ENCODE assay signal across 8 cellular contexts in the genomic region with DNA sequence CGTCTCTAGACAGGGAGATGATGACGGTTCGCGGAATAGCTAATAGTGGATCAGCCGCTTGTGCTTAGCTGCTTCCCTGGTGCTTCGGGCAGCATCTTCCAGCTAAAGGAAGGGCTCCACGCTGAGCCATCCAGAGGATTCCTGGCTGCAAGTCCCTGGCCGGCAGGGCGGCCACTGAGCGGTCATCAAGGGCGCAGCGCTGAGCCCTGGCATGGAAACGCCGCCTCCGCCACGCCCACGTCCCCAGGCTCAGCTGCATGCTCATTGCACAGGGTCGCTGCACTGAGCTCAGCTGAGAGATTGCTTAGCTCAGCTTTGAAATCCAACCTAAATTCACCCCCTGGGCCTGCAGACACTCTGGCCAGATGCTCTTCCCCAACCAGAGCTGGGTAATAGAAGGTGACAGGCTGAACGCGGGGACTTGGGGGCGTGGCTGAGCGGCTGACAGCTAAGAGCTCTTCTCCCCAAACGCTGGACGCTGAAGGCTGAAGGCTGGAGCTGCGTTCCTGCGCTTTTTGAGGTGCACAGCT.
A peak's percentile ranks its signal among the peaks of the same experiment; 100 is the strongest.
DNase-seq lines count a peak whose midpoint lies in the region; ATAC-seq and TF ChIP-seq lines count a peak whose summit lies in the region.

No MANE protein-coding gene starts in this region.

- CTCF ChIA-PET in activated naive CD4-positive, alpha-beta T cell treated with anti-CD3 and anti-CD28 coated beads for 36 hours (lab: Charles Lee) = no interaction called here

- peak overlapping the region in 1 of 2 donors; percentile 30 for H3K9ac ChIP-seq in colonic mucosa (ENCODE audit: low read depth in 2 of 2, low read length in 2 of 2)

- peaks cover 5% of the 10 kb centered on the region for H3K4me1 Mint-ChIP-seq in activated naive CD4-positive, alpha-beta T cell treated with anti-CD3 and anti-CD28 coated beads for 36 hours (ENCODE audit: low read depth)

- H3K4me3 ChIP-seq in colonic mucosa (peak overlapping the region; percentile 50), spleen (peak overlapping the region; percentile 18 to 65 (median 32))

- TF ChIP-seq POLR2A in spleen (IDR thresholded peaks at IDR 0.05) = no peak

- H3K27me3 ChIP-seq in colonic mucosa (no peaks in the 10 kb centered on the region), spleen (replicated peaks in 1 of 7) (peaks cover 0 to 11% (median 0%) of the 10 kb centered on the region in 7 donors)

- intact Hi-C loops in activated naive CD4-positive, alpha-beta T cell treated with anti-CD3 and anti-CD28 coated beads for 36 hours (cut with micrococcal nuclease) = no loop called here
- intact Hi-C loops in colonic mucosa (cut with DNase I) = no loop called here
- intact Hi-C loops in spleen (cut with DNase I; ENCODE audit: low total_unique reads) = no loop called here

- no peaks in the 10 kb centered on the region for H3K9me3 ChIP-seq in colonic mucosa
- H3K9me3 ChIP-seq in spleen = no peaks in the 10 kb centered on the region

- peaks cover 19% of the 10 kb centered on the region for H3K27me3 Mint-ChIP-seq in activated naive CD4-positive, alpha-beta T cell treated with anti-CD3 and anti-CD28 coated beads for 36 hours (ENCODE audit: low read depth)

- H3K4me3 Mint-ChIP-seq in activated naive CD4-positive, alpha-beta T cell treated with anti-CD3 and anti-CD28 coated beads for 36 hours = peak overlapping the region; percentile 5

- WGBS in spleen, 5 donors = 8 to 16% (median 12%) methylated on average over 15 to 26 of the region's 26 CpGs

- H3K36me3 Mint-ChIP-seq in activated naive CD4-positive, alpha-beta T cell treated with anti-CD3 and anti-CD28 coated beads for 36 hours (ENCODE audit: low read depth) = no peaks in the 10 kb centered on the region

- TF ChIP-seq CTCF in colonic mucosa (IDR thresholded peaks at IDR 0.05) (no peak), spleen (IDR thresholded peaks at IDR 0.05 in 8 of 11, conservative IDR thresholded peaks at IDR 0.05 in 3 of 11) (peak in 3 of 11 experiments; percentile 8 to 30 (median 17))

- H3K36me3 ChIP-seq in colonic mucosa = no peaks in the 10 kb centered on the region
- H3K36me3 ChIP-seq in spleen = no peaks in the 10 kb centered on the region

- peak; percentile 5 for DNase-seq in activated naive CD4-positive, alpha-beta T cell treated with anti-CD3 and anti-CD28 coated beads for 36 hours
- no peak for DNase-seq in activated naive CD4-positive, alpha-beta T cell treated with Interleukin-2 at 50 U/mL for 16 hours
- DNase-seq in NCI-H524 (lab: John Stamatoyannopoulos, UW) (peak; percentile 75 to 90), colonic mucosa (peak; percentile 50), kidney tubule cell (ENCODE audit: low spot score) (peak; percentile 55), spleen (peak; percentile 85)
- DNase-seq in activated CD8-positive, alpha-beta memory T cell treated with anti-CD3 and anti-CD28 coated beads, Interleukin-2, amount 50 U/mL, for 48 hours = no peak

- H3K9me3 Mint-ChIP-seq in activated naive CD4-positive, alpha-beta T cell treated with anti-CD3 and anti-CD28 coated beads for 36 hours = no peaks in the 10 kb centered on the region

- H3K27ac ChIP-seq in colonic mucosa = no peak overlapping the region
- H3K27ac ChIP-seq in spleen = no peak overlapping the region

- no peaks in the 10 kb centered on the region for H3K4me1 ChIP-seq in colonic mucosa
- peaks cover 0 to 11% (median 8%) of the 10 kb centered on the region in 6 donors for H3K4me1 ChIP-seq in spleen

- H3K27ac Mint-ChIP-seq in activated naive CD4-positive, alpha-beta T cell treated with anti-CD3 and anti-CD28 coated beads for 36 hours = no peak overlapping the region

- no peak for ATAC-seq in HG03139 (IDR thresholded peaks at IDR 0.05; ENCODE audit: unreplicated experiment)

Comparison
In these comparisons a context has a peak if more than half of its experiments do, and no peak if none do; other contexts are left out.
1. DNase-seq: peak in activated naive CD4-positive, alpha-beta T cell treated with anti-CD3 and anti-CD28 coated beads for 36 hours (single experiment), NCI-H524 (2 of 2), colonic mucosa (single experiment), kidney tubule cell (single experiment) and spleen (single experiment); none in activated naive CD4-positive, alpha-beta T cell treated with Interleukin-2 at 50 U/mL for 16 hours (single experiment) and activated CD8-positive, alpha-beta memory T cell treated with anti-CD3 and anti-CD28 coated beads, Interleukin-2, amount 50 U/mL, for 48 hours (single experiment).